In the genomic region with DNA sequence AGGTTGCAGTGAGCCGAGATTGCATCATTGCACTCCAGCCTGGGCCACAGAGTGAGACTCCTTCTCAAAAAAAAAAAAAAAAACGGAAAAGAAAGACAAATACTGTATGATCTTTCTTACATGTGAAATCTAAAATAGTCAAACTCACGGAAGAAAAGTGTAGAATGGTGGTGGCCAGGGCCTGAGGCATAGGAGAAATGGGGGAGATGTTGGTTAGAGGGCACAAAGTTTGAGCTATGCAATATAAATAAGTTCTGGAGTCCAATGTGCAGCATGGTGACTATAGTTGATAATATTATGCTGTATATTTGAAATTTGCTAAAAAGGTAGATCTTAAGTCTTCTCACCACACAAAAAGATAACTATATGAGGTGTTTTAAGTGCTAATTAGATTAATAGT, we compare ENCODE assay signal across 2 cellular contexts.
TF ChIP-seq lines count a peak whose summit lies in the region.

No MANE protein-coding gene starts in this region.

TF ChIP-seq in A549, 52 proteins besides CTCF, POLR2A, EP300 and RAD21 (continued from another document):
- TF ChIP-seq, protein P1, sequence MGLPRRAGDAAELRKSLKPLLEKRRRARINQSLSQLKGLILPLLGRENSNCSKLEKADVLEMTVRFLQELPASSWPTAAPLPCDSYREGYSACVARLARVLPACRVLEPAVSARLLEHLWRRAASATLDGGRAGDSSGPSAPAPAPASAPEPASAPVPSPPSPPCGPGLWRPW (IDR thresholded peaks at IDR 0.05): no peak
- no peak for TF ChIP-seq KDM1A (IDR thresholded peaks at IDR 0.05; ENCODE audit: low read depth)
- TF ChIP-seq KDM5A (IDR thresholded peaks at IDR 0.05): no peak
- TF ChIP-seq, protein P2, sequence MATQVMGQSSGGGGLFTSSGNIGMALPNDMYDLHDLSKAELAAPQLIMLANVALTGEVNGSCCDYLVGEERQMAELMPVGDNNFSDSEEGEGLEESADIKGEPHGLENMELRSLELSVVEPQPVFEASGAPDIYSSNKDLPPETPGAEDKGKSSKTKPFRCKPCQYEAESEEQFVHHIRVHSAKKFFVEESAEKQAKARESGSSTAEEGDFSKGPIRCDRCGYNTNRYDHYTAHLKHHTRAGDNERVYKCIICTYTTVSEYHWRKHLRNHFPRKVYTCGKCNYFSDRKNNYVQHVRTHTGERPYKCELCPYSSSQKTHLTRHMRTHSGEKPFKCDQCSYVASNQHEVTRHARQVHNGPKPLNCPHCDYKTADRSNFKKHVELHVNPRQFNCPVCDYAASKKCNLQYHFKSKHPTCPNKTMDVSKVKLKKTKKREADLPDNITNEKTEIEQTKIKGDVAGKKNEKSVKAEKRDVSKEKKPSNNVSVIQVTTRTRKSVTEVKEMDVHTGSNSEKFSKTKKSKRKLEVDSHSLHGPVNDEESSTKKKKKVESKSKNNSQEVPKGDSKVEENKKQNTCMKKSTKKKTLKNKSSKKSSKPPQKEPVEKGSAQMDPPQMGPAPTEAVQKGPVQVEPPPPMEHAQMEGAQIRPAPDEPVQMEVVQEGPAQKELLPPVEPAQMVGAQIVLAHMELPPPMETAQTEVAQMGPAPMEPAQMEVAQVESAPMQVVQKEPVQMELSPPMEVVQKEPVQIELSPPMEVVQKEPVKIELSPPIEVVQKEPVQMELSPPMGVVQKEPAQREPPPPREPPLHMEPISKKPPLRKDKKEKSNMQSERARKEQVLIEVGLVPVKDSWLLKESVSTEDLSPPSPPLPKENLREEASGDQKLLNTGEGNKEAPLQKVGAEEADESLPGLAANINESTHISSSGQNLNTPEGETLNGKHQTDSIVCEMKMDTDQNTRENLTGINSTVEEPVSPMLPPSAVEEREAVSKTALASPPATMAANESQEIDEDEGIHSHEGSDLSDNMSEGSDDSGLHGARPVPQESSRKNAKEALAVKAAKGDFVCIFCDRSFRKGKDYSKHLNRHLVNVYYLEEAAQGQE (IDR thresholded peaks at IDR 0.05): no peak

TF ChIP-seq in liver, 16 proteins besides CTCF, POLR2A, EP300 and RAD21 (continued from another document):
- TF ChIP-seq, protein P3, sequence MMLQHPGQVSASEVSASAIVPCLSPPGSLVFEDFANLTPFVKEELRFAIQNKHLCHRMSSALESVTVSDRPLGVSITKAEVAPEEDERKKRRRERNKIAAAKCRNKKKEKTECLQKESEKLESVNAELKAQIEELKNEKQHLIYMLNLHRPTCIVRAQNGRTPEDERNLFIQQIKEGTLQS (IDR thresholded peaks at IDR 0.05): peak; percentile 8
- TF ChIP-seq, protein P4, sequence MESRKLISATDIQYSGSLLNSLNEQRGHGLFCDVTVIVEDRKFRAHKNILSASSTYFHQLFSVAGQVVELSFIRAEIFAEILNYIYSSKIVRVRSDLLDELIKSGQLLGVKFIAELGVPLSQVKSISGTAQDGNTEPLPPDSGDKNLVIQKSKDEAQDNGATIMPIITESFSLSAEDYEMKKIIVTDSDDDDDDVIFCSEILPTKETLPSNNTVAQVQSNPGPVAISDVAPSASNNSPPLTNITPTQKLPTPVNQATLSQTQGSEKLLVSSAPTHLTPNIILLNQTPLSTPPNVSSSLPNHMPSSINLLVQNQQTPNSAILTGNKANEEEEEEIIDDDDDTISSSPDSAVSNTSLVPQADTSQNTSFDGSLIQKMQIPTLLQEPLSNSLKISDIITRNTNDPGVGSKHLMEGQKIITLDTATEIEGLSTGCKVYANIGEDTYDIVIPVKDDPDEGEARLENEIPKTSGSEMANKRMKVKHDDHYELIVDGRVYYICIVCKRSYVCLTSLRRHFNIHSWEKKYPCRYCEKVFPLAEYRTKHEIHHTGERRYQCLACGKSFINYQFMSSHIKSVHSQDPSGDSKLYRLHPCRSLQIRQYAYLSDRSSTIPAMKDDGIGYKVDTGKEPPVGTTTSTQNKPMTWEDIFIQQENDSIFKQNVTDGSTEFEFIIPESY (IDR thresholded peaks at IDR 0.05): no peak
- TF ChIP-seq, protein P2 (IDR thresholded peaks at IDR 0.05): no peak
- TF ChIP-seq HNF4G (IDR thresholded peaks at IDR 0.05): peak; percentile 73
